Comparison of ENCODE assay signal across 1 cellular context in the genomic region with DNA sequence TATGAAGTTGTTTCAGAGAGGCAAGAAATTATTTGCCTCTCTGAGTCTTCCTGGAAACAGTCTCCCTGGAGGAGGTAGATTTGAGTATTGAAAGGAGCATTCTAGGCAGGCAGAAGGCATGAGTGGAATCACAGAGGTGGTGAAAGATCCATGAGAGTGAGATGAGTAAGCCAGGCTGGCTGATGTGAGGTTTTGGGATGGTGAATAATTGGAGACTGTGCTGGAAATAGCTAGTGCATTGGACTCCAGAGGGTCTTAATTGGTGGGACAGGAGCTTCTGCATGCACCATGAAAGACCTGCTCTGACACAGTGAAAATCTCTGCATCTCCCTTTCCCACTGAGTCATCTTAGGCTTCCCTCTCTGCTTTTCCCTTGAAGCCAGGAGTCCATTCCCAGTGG.
TF ChIP-seq lines count a peak whose summit lies in the region.

No MANE protein-coding gene starts in this region.

TF ChIP-seq in A549, 52 proteins besides CTCF, POLR2A, EP300 and RAD21 (continued from another document):
- TF ChIP-seq ESRRA (IDR thresholded peaks at IDR 0.05; ENCODE audit: borderline replicate concordance, low read length): no peak
